ENCODE assay signal across 21 cellular contexts in genomic region chr6:95266537-95267258, GRCh38.
"Had no signal": no experiment of that assay in that cellular context is flagged by ENCODE, and none has a peak within 500 bp of the region (broad histone marks: within the 10 kb centered on the region; RNA-seq: fewer than 3 reads in every experiment).

No MANE protein-coding gene starts in this region.

- H3K9me3 Mint-ChIP-seq: activated B cell treated with CpG ODN at 0.5 μM for 24 hours; activated CD4-positive, alpha-beta T cell treated with anti-CD3 and anti-CD28 coated beads, Interleukin-2, amount 10 ng/mL, durations not matched to agents 24 days and 14 days; activated T-cell treated with anti-CD3 and anti-CD28 coated beads, Interleukin-2, amount 50 U/mL, for 72 hours; dendritic cell treated with granulocyte-macrophage colony-stimulating factor and Interleukin-4, amounts not matched to agents 40 ng/mL and 50 ng/mL, for 4 days; stimulated activated naive CD8-positive, alpha-beta T cell treated with anti-CD3 and anti-CD28 coated beads, Interleukin-15, amount 100 ng/mL, for 72 hours; type B pancreatic cell had no signal

- H3K4me3 ChIP-seq: gastrocnemius medialis, mucosa of descending colon, right atrium auricular region, smooth muscle cell had no signal

- H3K27me3 ChIP-seq: gastrocnemius medialis, right atrium auricular region had no signal

- H3K9me3 ChIP-seq: gastrocnemius medialis, mucosa of descending colon had no signal

- DNase-seq: activated B cell treated with CpG ODN at 0.5 μM for 24 hours; activated CD4-positive, alpha-beta T cell treated with anti-CD3 and anti-CD28 coated beads, Interleukin-2, amount 10 ng/mL, durations not matched to agents 24 days and 14 days; activated CD8-positive, alpha-beta memory T cell treated with anti-CD3 and anti-CD28 coated beads, Interleukin-2, amount 50 U/mL, for 48 hours; activated gamma-delta T cell; activated T-cell treated with anti-CD3 and anti-CD28 coated beads, Interleukin-2, amount 50 U/mL, for 72 hours; amniotic stem cell; cerebellar nuclear complex; effector memory CD4-positive, alpha-beta T cell; gastrocnemius medialis; mucosa of descending colon; stimulated activated naive CD8-positive, alpha-beta T cell treated with anti-CD3 and anti-CD28 coated beads, Interleukin-15, amount 100 ng/mL, for 72 hours; T-helper 1 cell; T1000 had no signal

- H3K27me3 Mint-ChIP-seq: activated B cell treated with CpG ODN at 0.5 μM for 24 hours; activated CD4-positive, alpha-beta T cell treated with anti-CD3 and anti-CD28 coated beads, Interleukin-2, amount 10 ng/mL, durations not matched to agents 24 days and 14 days; activated naive CD8-positive, alpha-beta T cell; dendritic cell treated with granulocyte-macrophage colony-stimulating factor and Interleukin-4, amounts not matched to agents 40 ng/mL and 50 ng/mL, for 4 days; natural killer cell treated with Interleukin-12 subunit alpha and Interleukin-12 subunit beta and Interleukin-15 and Interleukin-18, amount 100 ng/mL, for 72 hours; progenitor cell of endocrine pancreas; stimulated activated naive CD8-positive, alpha-beta T cell treated with anti-CD3 and anti-CD28 coated beads, Interleukin-15, amount 100 ng/mL, for 72 hours; type B pancreatic cell had no signal

- H3K27ac ChIP-seq: gastrocnemius medialis, right atrium auricular region had no signal

- H3K36me3 ChIP-seq: gastrocnemius medialis, right atrium auricular region had no signal

- H3K36me3 Mint-ChIP-seq: activated naive CD8-positive, alpha-beta T cell; natural killer cell treated with Interleukin-12 subunit alpha and Interleukin-12 subunit beta and Interleukin-15 and Interleukin-18, amount 100 ng/mL, for 72 hours; type B pancreatic cell had no signal

- H3K4me1 ChIP-seq: gastrocnemius medialis, right atrium auricular region had no signal

- ATAC-seq: activated T-cell treated with anti-CD3 and anti-CD28 coated beads, Interleukin-2, amount 50 U/mL, for 72 hours; gastrocnemius medialis; left lobe of liver; mucosa of descending colon; natural killer cell treated with Interleukin-12 subunit alpha and Interleukin-12 subunit beta and Interleukin-15 and Interleukin-18, amount 100 ng/mL, for 72 hours; stimulated activated naive CD8-positive, alpha-beta T cell treated with anti-CD3 and anti-CD28 coated beads, Interleukin-15, amount 100 ng/mL, for 72 hours had no signal

- H3K27ac Mint-ChIP-seq: activated B cell treated with CpG ODN at 0.5 μM for 24 hours; activated CD4-positive, alpha-beta T cell treated with anti-CD3 and anti-CD28 coated beads, Interleukin-2, amount 10 ng/mL, durations not matched to agents 24 days and 14 days; activated naive CD8-positive, alpha-beta T cell; activated T-cell treated with anti-CD3 and anti-CD28 coated beads, Interleukin-2, amount 50 U/mL, for 72 hours; dendritic cell treated with granulocyte-macrophage colony-stimulating factor and Interleukin-4, amounts not matched to agents 40 ng/mL and 50 ng/mL, for 4 days; natural killer cell treated with Interleukin-12 subunit alpha and Interleukin-12 subunit beta and Interleukin-15 and Interleukin-18, amount 100 ng/mL, for 72 hours; progenitor cell of endocrine pancreas; stimulated activated naive CD8-positive, alpha-beta T cell treated with anti-CD3 and anti-CD28 coated beads, Interleukin-15, amount 100 ng/mL, for 72 hours; type B pancreatic cell had no signal

- H3K4me3 Mint-ChIP-seq: activated B cell treated with CpG ODN at 0.5 μM for 24 hours; activated CD4-positive, alpha-beta T cell treated with anti-CD3 and anti-CD28 coated beads, Interleukin-2, amount 10 ng/mL, durations not matched to agents 24 days and 14 days; activated naive CD8-positive, alpha-beta T cell; activated T-cell treated with anti-CD3 and anti-CD28 coated beads, Interleukin-2, amount 50 U/mL, for 72 hours; dendritic cell treated with granulocyte-macrophage colony-stimulating factor and Interleukin-4, amounts not matched to agents 40 ng/mL and 50 ng/mL, for 4 days; natural killer cell treated with Interleukin-12 subunit alpha and Interleukin-12 subunit beta and Interleukin-15 and Interleukin-18, amount 100 ng/mL, for 72 hours; stimulated activated naive CD8-positive, alpha-beta T cell treated with anti-CD3 and anti-CD28 coated beads, Interleukin-15, amount 100 ng/mL, for 72 hours; type B pancreatic cell had no signal

- H3K4me1 Mint-ChIP-seq: activated B cell treated with CpG ODN at 0.5 μM for 24 hours; activated CD4-positive, alpha-beta T cell treated with anti-CD3 and anti-CD28 coated beads, Interleukin-2, amount 10 ng/mL, durations not matched to agents 24 days and 14 days; stimulated activated naive CD8-positive, alpha-beta T cell treated with anti-CD3 and anti-CD28 coated beads, Interleukin-15, amount 100 ng/mL, for 72 hours had no signal

- H3K4me2 ChIP-seq: smooth muscle cell had no signal
